ENCODE assay signal across 12 cellular contexts in the genomic region with DNA sequence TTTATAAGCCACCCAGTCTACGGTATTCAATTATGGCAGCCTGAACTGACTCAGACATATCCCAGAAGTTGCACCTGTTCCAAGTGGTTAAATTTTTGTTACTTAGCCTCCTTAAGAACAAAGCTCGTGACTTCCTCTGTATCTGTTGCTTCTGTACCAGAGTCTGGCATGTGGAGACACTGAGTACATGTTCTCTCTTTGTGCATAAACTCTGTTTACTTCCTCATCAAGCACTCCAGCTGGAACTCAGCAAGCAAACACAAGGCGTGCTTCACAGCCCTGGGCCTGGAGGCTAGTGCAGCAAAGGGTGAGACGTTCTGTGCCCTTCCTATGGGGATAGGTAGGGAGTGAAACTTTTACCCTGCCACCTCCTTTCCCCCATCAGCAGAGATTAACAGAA. TPM values are rescaled to one million over a fixed set of nuclear protein-coding genes. Genes with fewer than 3 reads are reported as not detected.
DNase-seq lines count a peak whose midpoint lies in the region; ATAC-seq and TF ChIP-seq lines count a peak whose summit lies in the region.
"Had no signal": no experiment of that assay in that cellular context is flagged by ENCODE, and none has a peak within 500 bp of the region (broad histone marks: within the 10 kb centered on the region; RNA-seq: fewer than 3 reads in every experiment).

No MANE protein-coding gene starts in this region.

- CTCF ChIA-PET in naive thymus-derived CD4-positive, alpha-beta T cell (lab: Charles Lee) = no interaction called here

- TF ChIP-seq POLR2A in NB4 (IDR thresholded peaks at IDR 0.05; ENCODE audit: extremely low read depth, insufficient read length) = no peak

- H3K4me3 Mint-ChIP-seq in naive thymus-derived CD4-positive, alpha-beta T cell = no peak overlapping the region

- DNase-seq in Ammon's horn (ENCODE audit: low spot score) (peak; percentile 77), NB4 (ENCODE audit: low read depth) (peak; percentile 63), fibroblast of villous mesenchyme (ENCODE audit: low read depth) (peak; percentile 79), NCI-H2107 (lab: John Stamatoyannopoulos, UW) (no peak), smooth muscle cell (lab: John Stamatoyannopoulos, UW; ENCODE audit: unreplicated experiment) (no peak)
- DNase-seq in naive thymus-derived CD4-positive, alpha-beta T cell = no peak
- DNase-seq: activated naive CD4-positive, alpha-beta T cell; NCI-H1436 treated with DMSO at 0.1 percent for 48 hours had no signal

- H3K9me3 Mint-ChIP-seq in naive thymus-derived CD4-positive, alpha-beta T cell = peaks cover 0 to 2% (median 0%) of the 10 kb centered on the region in 11 donors

- WGBS in smooth muscle cell (ENCODE audit: low lambda C conversion rate) = 84% methylated on average over 4 of the region's 4 CpGs

- H3K4me1 Mint-ChIP-seq in naive thymus-derived CD4-positive, alpha-beta T cell = peaks cover 0 to 13% (median 5%) of the 10 kb centered on the region in 7 donors

- no peak overlapping the region for H2AFZ ChIP-seq in smooth muscle cell (ENCODE audit: low read depth)

- TF ChIP-seq CTCF in NB4 (IDR thresholded peaks at IDR 0.05; ENCODE audit: low read depth, low read length) (no peak), fibroblast of villous mesenchyme (IDR thresholded peaks at IDR 0.05; ENCODE audit: insufficient read depth, low read depth, low read length) (no peak), smooth muscle cell (IDR thresholded peaks at IDR 0.05; ENCODE audit: borderline replicate concordance, insufficient read depth, poor library complexity, severe bottlenecking) (no peak)

- POLR2A ChIA-PET in naive thymus-derived CD4-positive, alpha-beta T cell (lab: Charles Lee) = no interaction called here

- H3K27ac Mint-ChIP-seq in naive thymus-derived CD4-positive, alpha-beta T cell = peak overlapping the region in 3 of 9 donors; percentile 28 to 51 (median 34)

- peaks cover 7% of the 10 kb centered on the region for H3F3A ChIP-seq in smooth muscle cell (ENCODE audit: low read depth)

- H4K20me1 ChIP-seq in smooth muscle cell (ENCODE audit: low read depth) = no peaks in the 10 kb centered on the region

- H3K9me3 ChIP-seq in naive thymus-derived CD4-positive, alpha-beta T cell (ENCODE audit: control insufficient read depth in 2 of 3, low read length in 3 of 3) = no peaks in the 10 kb centered on the region
- no peaks in the 10 kb centered on the region for H3K9me3 ChIP-seq in smooth muscle cell (replicated peaks; ENCODE audit: low read depth)

- ATAC-seq in naive thymus-derived CD4-positive, alpha-beta T cell = peak; percentile 61
- ATAC-seq in GM21515 (IDR thresholded peaks at IDR 0.05; ENCODE audit: unreplicated experiment) (no peak), HG03571 (IDR thresholded peaks at IDR 0.05; ENCODE audit: unreplicated experiment) (no peak)

- H3K27me3 Mint-ChIP-seq in naive thymus-derived CD4-positive, alpha-beta T cell = peaks cover 0 to 7% (median 0%) of the 10 kb centered on the region in 5 donors

- H3K79me2 ChIP-seq in smooth muscle cell (ENCODE audit: low read depth) = no peaks in the 10 kb centered on the region

- no peak overlapping the region for H3K9ac ChIP-seq in smooth muscle cell (ENCODE audit: low read depth)

- H3K36me3 ChIP-seq in naive thymus-derived CD4-positive, alpha-beta T cell (ENCODE audit: control insufficient read depth in 2 of 3, insufficient read depth in 3 of 3, low read length in 3 of 3) = no peaks in the 10 kb centered on the region
- no peaks in the 10 kb centered on the region for H3K36me3 ChIP-seq in smooth muscle cell (ENCODE audit: low read depth)

- intact Hi-C loops in naive thymus-derived CD4-positive, alpha-beta T cell (cut with micrococcal nuclease) = loop anchor here in 1 of 2 donors (10.0 kb wide), 1 partner anchor 1106 kb away; no protein-coding TSS in a partner anchor

- no peak overlapping the region for H3K4me2 ChIP-seq in smooth muscle cell

- H3K36me3 Mint-ChIP-seq in naive thymus-derived CD4-positive, alpha-beta T cell = no peaks in the 10 kb centered on the region

- H3K4me1 ChIP-seq in naive thymus-derived CD4-positive, alpha-beta T cell (ENCODE audit: control insufficient read depth in 2 of 2, insufficient read depth in 2 of 2, low read length in 2 of 2) = no peaks in the 10 kb centered on the region
- no peaks in the 10 kb centered on the region for H3K4me1 ChIP-seq in smooth muscle cell (ENCODE audit: low read depth)

- H3K27ac ChIP-seq in naive thymus-derived CD4-positive, alpha-beta T cell (ENCODE audit: low read depth, low read length) = no peak overlapping the region
- no peak overlapping the region for H3K27ac ChIP-seq in smooth muscle cell (ENCODE audit: low read depth)

- no peak overlapping the region for H3K4me3 ChIP-seq in NB4 (ENCODE audit: low read depth, low read length)
- H3K4me3 ChIP-seq in fibroblast of villous mesenchyme (ENCODE audit: low read depth, low read length) = no peak overlapping the region
- H3K4me3 ChIP-seq in naive thymus-derived CD4-positive, alpha-beta T cell (ENCODE audit: low read length) = no peak overlapping the region
- H3K4me3 ChIP-seq in smooth muscle cell = no peak overlapping the region

- H3K27me3 ChIP-seq in naive thymus-derived CD4-positive, alpha-beta T cell (ENCODE audit: control insufficient read depth in 2 of 2, insufficient read depth in 2 of 2, low read length in 2 of 2) = no peaks in the 10 kb centered on the region
- no peaks in the 10 kb centered on the region for H3K27me3 ChIP-seq in smooth muscle cell (ENCODE audit: low read depth)

RNA-seq across cellular contexts. Expression of gene C9orf152, which starts 19.0 kb away (rescaled TPM):
- not detected in 2 replicates for total RNA-seq in fibroblast of villous mesenchyme
- total RNA-seq in naive thymus-derived CD4-positive, alpha-beta T cell = not detected
- not detected for polyA plus RNA-seq in naive thymus-derived CD4-positive, alpha-beta T cell
- total RNA-seq in smooth muscle cell = not detected in 2 replicates
- polyA plus RNA-seq in smooth muscle cell = not detected in 2 replicates
- total RNA-seq: T-helper 2 cell treated with Interferon-gamma antibody and Interleukin-4, amounts not matched to agents 100 ng/mL and 5 ng/mL, for 36 hours had no signal
- polyA plus RNA-seq: neural cell had no signal

Comparison
In these comparisons a context has a peak if more than half of its experiments do, and no peak if none do; other contexts are left out.
1. DNase-seq: peak in Ammon's horn (single experiment), NB4 (single experiment) and fibroblast of villous mesenchyme (single experiment); none in naive thymus-derived CD4-positive, alpha-beta T cell (0 of 9), NCI-H2107 (single experiment) and smooth muscle cell (single experiment).